ENCODE assay signal across 21 cellular contexts in genomic region chr3:137194301-137194700, GRCh38.
"Had no signal": no experiment of that assay in that cellular context is flagged by ENCODE, and none has a peak within 500 bp of the region (broad histone marks: within the 10 kb centered on the region; RNA-seq: fewer than 3 reads in every experiment).

No MANE protein-coding gene starts in this region.

- H3K79me2 ChIP-seq: parathyroid adenoma had no signal

- H3K9me3 ChIP-seq: psoas muscle, tibial nerve, upper lobe of right lung had no signal

- H3K9me3 Mint-ChIP-seq: stimulated activated naive CD8-positive, alpha-beta T cell treated with anti-CD3 and anti-CD28 coated beads, Interleukin-15, Interleukin-2, amounts not matched to agents 100 ng/mL and 50 ng/mL, for 24 hours had no signal

- H3K4me1 ChIP-seq: foreskin keratinocyte, parathyroid adenoma, psoas muscle, spleen, tibial nerve, upper lobe of right lung had no signal

- H3K27ac ChIP-seq: coronary artery, foreskin keratinocyte, parathyroid adenoma, psoas muscle, spleen, tibial nerve, upper lobe of right lung had no signal

- H3K4me1 Mint-ChIP-seq: immature natural killer cell; naive B cell; nephron; stimulated activated memory B cell treated with anti-CD40 and anti-IgM and Interleukin-4, amounts not matched to agents 10 μg/mL and 1 μg/mL and 100 μg/mL, for 72 hours had no signal

- ATAC-seq: foreskin keratinocyte; left colon; left ventricle myocardium superior; psoas muscle; sciatic nerve; stimulated activated memory B cell treated with anti-CD40 and anti-IgM and Interleukin-4, amounts not matched to agents 10 μg/mL and 1 μg/mL and 100 μg/mL, for 72 hours; upper lobe of right lung had no signal

- H3K36me3 ChIP-seq: spleen, tibial nerve, upper lobe of right lung had no signal

- H3K27me3 ChIP-seq: foreskin keratinocyte, spleen, tibial nerve, upper lobe of right lung had no signal

- H3K9ac ChIP-seq: parathyroid adenoma had no signal

- H2AFZ ChIP-seq: parathyroid adenoma had no signal

- H3K36me3 Mint-ChIP-seq: immature natural killer cell; stimulated activated memory B cell treated with anti-CD40 and anti-IgM and Interleukin-4, amounts not matched to agents 10 μg/mL and 1 μg/mL and 100 μg/mL, for 72 hours had no signal

- H3K27ac Mint-ChIP-seq: immature natural killer cell; naive B cell; nephron; stimulated activated memory B cell treated with anti-CD40 and anti-IgM and Interleukin-4, amounts not matched to agents 10 μg/mL and 1 μg/mL and 100 μg/mL, for 72 hours; stimulated activated naive CD8-positive, alpha-beta T cell treated with anti-CD3 and anti-CD28 coated beads, Interleukin-15, Interleukin-2, amounts not matched to agents 100 ng/mL and 50 ng/mL, for 24 hours had no signal

- DNase-seq: effector CD4-positive, alpha-beta T cell; foreskin keratinocyte; immature natural killer cell; left colon; left ventricle myocardium superior; mesenchymal stem cell; naive B cell; psoas muscle; spleen; stimulated activated CD4-positive, alpha-beta T cell treated with anti-CD3 and anti-CD28 coated beads, Interleukin-15, amount 100 ng/mL, for 24 hours; stimulated activated CD4-positive, alpha-beta T cell treated with anti-CD3 and anti-CD28 coated beads, Interleukin-1b, Interleukin-23, amount 100 ng/mL, for 48 hours; stimulated activated CD4-positive, alpha-beta T cell treated with anti-CD3 and anti-CD28 coated beads, Interleukin-4, amount 100 ng/mL, for 24 hours; upper lobe of right lung had no signal

- H3K4me3 Mint-ChIP-seq: immature natural killer cell; naive B cell; nephron; stimulated activated memory B cell treated with anti-CD40 and anti-IgM and Interleukin-4, amounts not matched to agents 10 μg/mL and 1 μg/mL and 100 μg/mL, for 72 hours; stimulated activated naive CD8-positive, alpha-beta T cell treated with anti-CD3 and anti-CD28 coated beads, Interleukin-15, Interleukin-2, amounts not matched to agents 100 ng/mL and 50 ng/mL, for 24 hours had no signal

- H3K4me3 ChIP-seq: coronary artery, lung, psoas muscle, spleen, tibial nerve, upper lobe of right lung had no signal
